In the genomic region with DNA sequence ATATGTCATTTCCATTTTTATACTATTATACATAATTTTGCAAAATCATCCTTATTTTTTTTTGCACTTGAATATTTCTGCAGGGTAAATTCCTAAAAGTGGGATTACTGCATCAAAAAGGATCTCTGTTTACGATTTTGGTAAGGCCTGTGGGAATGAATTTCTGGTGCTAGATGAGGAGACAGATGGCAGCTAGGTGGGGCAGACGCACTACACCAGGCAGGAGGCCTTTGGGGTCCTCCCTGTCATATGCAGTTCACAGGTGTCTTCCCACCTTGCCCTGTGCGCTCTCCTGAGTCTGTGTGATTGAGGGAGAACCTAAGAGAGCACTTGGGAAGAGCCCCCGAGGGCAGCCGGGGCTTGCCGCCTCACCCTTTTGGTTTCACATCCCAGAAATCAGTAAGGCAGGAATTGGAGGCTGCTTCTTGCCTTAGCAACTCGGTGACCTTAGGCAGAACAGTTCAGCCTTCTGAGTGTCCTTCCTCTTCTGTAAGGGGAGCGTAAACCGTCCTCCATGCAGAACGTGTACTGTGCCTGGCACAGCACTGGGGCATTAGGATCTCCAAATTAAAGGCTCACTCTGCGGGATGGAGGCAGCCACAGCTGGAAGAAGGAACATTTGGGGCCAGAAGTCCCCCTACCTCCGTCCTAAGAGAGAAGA, we compare ENCODE assay signal across 1 cellular context.
TF ChIP-seq lines count a peak whose summit lies in the region.

No MANE protein-coding gene starts in this region.

TF ChIP-seq in H1, 55 proteins besides CTCF, POLR2A, EP300 and RAD21:
- no peak for TF ChIP-seq YY1 (IDR thresholded peaks at IDR 0.05; ENCODE audit: low read depth, low read length)
- TF ChIP-seq KDM1A (IDR thresholded peaks at IDR 0.05; ENCODE audit: borderline replicate concordance, low read length) = no peak
- TF ChIP-seq SUZ12 (IDR thresholded peaks at IDR 0.05; ENCODE audit: low read length) = no peak
- no peak for TF ChIP-seq USF2 (IDR thresholded peaks at IDR 0.05; ENCODE audit: low read length)
- no peak for TF ChIP-seq MAFK (IDR thresholded peaks at IDR 0.05; ENCODE audit: low read depth, low read length)
- TF ChIP-seq SP1 (IDR thresholded peaks at IDR 0.05; ENCODE audit: low read depth, low read length) = no peak
- TF ChIP-seq, protein P1, sequence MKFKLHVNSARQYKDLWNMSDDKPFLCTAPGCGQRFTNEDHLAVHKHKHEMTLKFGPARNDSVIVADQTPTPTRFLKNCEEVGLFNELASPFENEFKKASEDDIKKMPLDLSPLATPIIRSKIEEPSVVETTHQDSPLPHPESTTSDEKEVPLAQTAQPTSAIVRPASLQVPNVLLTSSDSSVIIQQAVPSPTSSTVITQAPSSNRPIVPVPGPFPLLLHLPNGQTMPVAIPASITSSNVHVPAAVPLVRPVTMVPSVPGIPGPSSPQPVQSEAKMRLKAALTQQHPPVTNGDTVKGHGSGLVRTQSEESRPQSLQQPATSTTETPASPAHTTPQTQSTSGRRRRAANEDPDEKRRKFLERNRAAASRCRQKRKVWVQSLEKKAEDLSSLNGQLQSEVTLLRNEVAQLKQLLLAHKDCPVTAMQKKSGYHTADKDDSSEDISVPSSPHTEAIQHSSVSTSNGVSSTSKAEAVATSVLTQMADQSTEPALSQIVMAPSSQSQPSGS (IDR thresholded peaks at IDR 0.05; ENCODE audit: low read length) = no peak
- TF ChIP-seq BRCA1 (IDR thresholded peaks at IDR 0.05; ENCODE audit: low read depth, low read length) = no peak
- no peak for TF ChIP-seq EGR1 (IDR thresholded peaks at IDR 0.05; ENCODE audit: borderline replicate concordance, low read depth, low read length)
- TF ChIP-seq CEBPB (IDR thresholded peaks at IDR 0.05; ENCODE audit: low read depth, low read length) = no peak
- TF ChIP-seq KDM4A (IDR thresholded peaks at IDR 0.05; ENCODE audit: low read depth, low read length, severe bottlenecking) = no peak
